ENCODE assay signal across 9 cellular contexts in the genomic region with DNA sequence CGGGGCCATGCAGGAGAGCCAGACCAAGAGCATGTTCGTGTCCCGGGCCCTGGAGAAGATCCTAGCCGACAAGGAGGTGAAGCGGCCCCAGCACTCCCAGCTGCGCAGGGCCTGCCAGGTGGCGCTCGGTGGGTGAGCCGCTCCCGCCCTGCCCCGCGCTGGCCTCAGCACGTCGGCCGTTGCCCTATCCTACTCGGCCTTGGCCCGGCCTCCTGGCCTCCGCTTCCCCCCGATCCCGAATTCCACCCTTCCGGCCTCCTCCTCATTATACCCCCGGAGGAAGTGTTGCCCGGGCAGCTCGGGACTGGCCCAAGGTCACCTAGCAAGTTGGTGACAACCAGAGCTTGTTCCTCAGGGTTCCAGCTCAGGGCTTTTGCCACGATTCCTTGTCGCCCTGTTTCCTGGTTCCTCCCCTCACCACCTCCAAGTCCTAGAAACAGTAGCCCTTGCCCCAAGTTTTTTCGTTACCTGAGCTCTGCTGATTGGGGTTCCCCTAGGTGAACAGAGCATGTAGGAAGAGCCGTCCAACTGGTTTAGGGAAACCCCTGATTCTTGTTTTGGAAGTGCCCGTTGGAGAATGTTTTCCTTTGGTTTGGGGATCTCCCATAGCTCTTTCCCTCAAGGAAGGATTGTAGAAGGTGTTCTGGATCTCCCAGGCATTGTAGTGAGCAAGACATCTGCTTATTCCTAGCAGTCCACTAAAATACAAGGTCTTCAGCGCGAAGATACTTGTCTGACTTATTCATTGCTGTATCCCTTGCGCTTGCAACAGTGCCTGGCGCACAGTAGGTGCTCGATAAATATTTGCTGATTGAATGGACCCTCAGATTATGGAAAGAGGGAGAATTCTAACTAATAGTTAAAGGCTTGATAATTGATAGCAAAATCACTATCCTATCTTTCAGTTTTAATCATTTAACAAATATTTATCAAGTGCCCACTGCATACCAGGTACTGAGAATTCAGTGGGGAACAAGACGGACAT. TPM values are rescaled to one million over a fixed set of nuclear protein-coding genes. Genes with fewer than 3 reads are reported as not detected.
A peak's percentile ranks its signal among the peaks of the same experiment; 100 is the strongest.
DNase-seq lines count a peak whose midpoint lies in the region; ATAC-seq, FAIRE-seq and TF ChIP-seq lines count a peak whose summit lies in the region.
"Had no signal": no experiment of that assay in that cellular context is flagged by ENCODE, and none has a peak within 500 bp of the region (broad histone marks: within the 10 kb centered on the region; RNA-seq: fewer than 3 reads in every experiment).

No MANE protein-coding gene starts in this region.

- no peaks in the 10 kb centered on the region for H3K9me3 ChIP-seq in trophoblast cell (ENCODE audit: insufficient read depth, low read depth, low read length)

- H3K18ac ChIP-seq in trophoblast cell (ENCODE audit: low read length) = peak overlapping the region; percentile 79

- DNase-seq in DMS79 treated with DMSO at 0.1 percent for 48 hours (lab: John Stamatoyannopoulos, UW) (peak; percentile 22), DMS79 (lab: John Stamatoyannopoulos, UW) (no peak), H54 (ENCODE audit: insufficient read length, low spot score) (peak; percentile 61), Right ventricle myocardium inferior (ENCODE audit: missing footprints) (no peak), trophoblast cell (peak; percentile 27 to 57), NCI-H1694 treated with DMSO at 0.1 percent for 48 hours (lab: John Stamatoyannopoulos, UW) (no peak)
- DNase-seq in activated CD8-positive, alpha-beta T cell treated with anti-CD3 and anti-CD28 coated beads, Interleukin-2, amount 10 ng/mL, durations not matched to agents 7 days and 5 days = peak; percentile 25

- H3K79me1 ChIP-seq in trophoblast cell (ENCODE audit: low read length) = peaks cover 12% of the 10 kb centered on the region

- POLR2A ChIA-PET in activated CD8-positive, alpha-beta T cell treated with anti-CD3 and anti-CD28 coated beads, Interleukin-2, amount 10 ng/mL, durations not matched to agents 7 days and 5 days (lab: Charles Lee) = interaction anchor here (0.6 to 1.5 kb wide), 6 partner anchors 22 to 290 kb away, joined by 3 to 8 read pairs (median 4); a partner anchor contains a TSS

- no peak for TF ChIP-seq POLR2A in H54 (IDR thresholded peaks at IDR 0.05; ENCODE audit: low read depth, low read length)

- H4K12ac ChIP-seq in trophoblast cell (ENCODE audit: low read depth, low read length) = peak overlapping the region; percentile 89

- H3K27me3 ChIP-seq in KMS-11 (ENCODE audit: insufficient read depth, low read depth) = no peaks in the 10 kb centered on the region
- no peaks in the 10 kb centered on the region for H3K27me3 ChIP-seq in trophoblast cell (ENCODE audit: insufficient read depth, low read length)

- H3K4me1 ChIP-seq in KMS-11 (ENCODE audit: low read depth, poor library complexity, severe bottlenecking) (peaks cover 52% of the 10 kb centered on the region), trophoblast cell (ENCODE audit: control insufficient read depth in 1 of 2, insufficient read depth in 2 of 2, low read length in 2 of 2) (peaks cover 3 to 4% of the 10 kb centered on the region in 2 experiments)

- H2BK12ac ChIP-seq in trophoblast cell (ENCODE audit: low read length) = peak overlapping the region; percentile 11

- H3K27ac ChIP-seq in KMS-11 = peak overlapping the region; percentile 85
- H3K27ac ChIP-seq in trophoblast cell (ENCODE audit: low read depth, low read length) = peak overlapping the region; percentile 88

- no peak for TF ChIP-seq CTCF in KMS-11 (conservative IDR thresholded peaks at IDR 0.05; ENCODE audit: low read depth, low read length)

- intact Hi-C loops in Right ventricle myocardium inferior (cut with DNase I) = no loop called here

- H2AFZ ChIP-seq in KMS-11 (ENCODE audit: low read depth) (peak overlapping the region; percentile 76), trophoblast cell (ENCODE audit: insufficient read depth, low read length, poor library complexity) (peak overlapping the region; percentile 58)

- CTCF ChIA-PET in activated CD8-positive, alpha-beta T cell treated with anti-CD3 and anti-CD28 coated beads, Interleukin-2, amount 10 ng/mL, durations not matched to agents 7 days and 5 days (lab: Charles Lee) = interaction anchor here (0.8 to 1.3 kb wide), 4 partner anchors 17 to 302 kb away, joined by 3 read pairs; no protein-coding TSS in a partner anchor

- WGBS in trophoblast cell (ENCODE audit: extremely low coverage, insufficient coverage, insufficient read length) = no CpG with 5 or more reads among the region's 35 CpGs

- H3K36me3 ChIP-seq in KMS-11 (ENCODE audit: insufficient read depth) = no peaks in the 10 kb centered on the region
- H3K36me3 ChIP-seq in trophoblast cell (ENCODE audit: control insufficient read depth in 1 of 2, insufficient read depth in 2 of 2, low read length in 2 of 2) = no peaks in the 10 kb centered on the region

- peak overlapping the region; percentile 95 for H3K14ac ChIP-seq in trophoblast cell (ENCODE audit: low read length)

- peak overlapping the region; percentile 73 for H2BK120ac ChIP-seq in trophoblast cell (ENCODE audit: insufficient read depth, low read length, poor library complexity)

- peak overlapping the region; percentile 94 for H3K4ac ChIP-seq in trophoblast cell (ENCODE audit: low read depth, low read length)

- peak overlapping the region; percentile 94 for H4K91ac ChIP-seq in trophoblast cell (ENCODE audit: low read depth, low read length)

- peak overlapping the region; percentile 89 for H2BK5ac ChIP-seq in trophoblast cell (ENCODE audit: low read depth, low read length, poor library complexity)

- H4K20me1 ChIP-seq in KMS-11 (ENCODE audit: insufficient read depth) = no peaks in the 10 kb centered on the region; the same call in 1 of the 2 replicates

- peak overlapping the region; percentile 78 for H3K4me3 Mint-ChIP-seq in activated CD8-positive, alpha-beta T cell treated with anti-CD3 and anti-CD28 coated beads, Interleukin-2, amount 10 ng/mL, durations not matched to agents 7 days and 5 days

- H3K79me2 ChIP-seq in KMS-11 (ENCODE audit: insufficient read depth, low read depth) (peaks cover 52% of the 10 kb centered on the region), trophoblast cell (ENCODE audit: control insufficient read depth, insufficient read depth, low read length, poor library complexity) (peaks cover 11% of the 10 kb centered on the region)

- no peak overlapping the region for H3K23ac ChIP-seq in trophoblast cell (ENCODE audit: low read length)

- no peak overlapping the region for H3K4me3 ChIP-seq in KMS-11 (IDR thresholded peaks at IDR 0.05; ENCODE audit: insufficient read depth, low read depth, low read length)
- H3K4me3 ChIP-seq in trophoblast cell (ENCODE audit: low read depth, low read length) = peak overlapping the region; percentile 91

- peak overlapping the region; percentile 89 for H2AK5ac ChIP-seq in trophoblast cell (ENCODE audit: low read length)

- no peaks in the 10 kb centered on the region for H3K9me3 Mint-ChIP-seq in activated CD8-positive, alpha-beta T cell treated with anti-CD3 and anti-CD28 coated beads, Interleukin-2, amount 10 ng/mL, durations not matched to agents 7 days and 5 days (ENCODE audit: insufficient read depth)

- FAIRE-seq in H54 (lab: Jason Lieb, UNC) = no peak
- FAIRE-seq: A204.1 had no signal

- H3K27ac Mint-ChIP-seq in activated CD8-positive, alpha-beta T cell treated with anti-CD3 and anti-CD28 coated beads, Interleukin-2, amount 10 ng/mL, durations not matched to agents 7 days and 5 days = peak overlapping the region; percentile 85

- peak overlapping the region; percentile 85 for H3K4me2 ChIP-seq in KMS-11
- H3K4me2 ChIP-seq in trophoblast cell (ENCODE audit: low read length) = peak overlapping the region; percentile 65

- H3K9ac ChIP-seq in KMS-11 (peak overlapping the region; percentile 91), trophoblast cell (ENCODE audit: low read length) (peak overlapping the region; percentile 95)

- H3K4me1 Mint-ChIP-seq in activated CD8-positive, alpha-beta T cell treated with anti-CD3 and anti-CD28 coated beads, Interleukin-2, amount 10 ng/mL, durations not matched to agents 7 days and 5 days (ENCODE audit: low read depth) = peaks cover 39% of the 10 kb centered on the region

- peak overlapping the region; percentile 95 for H4K8ac ChIP-seq in trophoblast cell (ENCODE audit: low read depth, low read length)

- H3K27me3 Mint-ChIP-seq in activated CD8-positive, alpha-beta T cell treated with anti-CD3 and anti-CD28 coated beads, Interleukin-2, amount 10 ng/mL, durations not matched to agents 7 days and 5 days (ENCODE audit: low read depth) = no peaks in the 10 kb centered on the region

- ATAC-seq in activated CD8-positive, alpha-beta T cell treated with anti-CD3 and anti-CD28 coated beads, Interleukin-2, amount 10 ng/mL, durations not matched to agents 7 days and 5 days = peak; percentile 65
- peak; percentile 56 for ATAC-seq in Right ventricle myocardium inferior

- H3K36me3 Mint-ChIP-seq in activated CD8-positive, alpha-beta T cell treated with anti-CD3 and anti-CD28 coated beads, Interleukin-2, amount 10 ng/mL, durations not matched to agents 7 days and 5 days (ENCODE audit: low read depth) = peaks cover 3% of the 10 kb centered on the region

RNA-seq across cellular contexts. Expression of a gene that starts 0.7 kb away (rescaled TPM):
- total RNA-seq in activated CD8-positive, alpha-beta T cell treated with anti-CD3 and anti-CD28 coated beads, Interleukin-2, amount 10 ng/mL, durations not matched to agents 7 days and 5 days = 10 to 100 TPM; 19.1 to 20.1 TPM
- 39.1 TPM for total RNA-seq in Right ventricle myocardium inferior
- 11.8 and 12.1 TPM in 2 replicates for polyA plus RNA-seq in trophoblast cell (2013)

Comparison
In these comparisons a context has a peak if more than half of its experiments do, and no peak if none do; other contexts are left out.
1. DNase-seq: peak in DMS79 treated with DMSO at 0.1 percent for 48 hours (single experiment), H54 (single experiment), activated CD8-positive, alpha-beta T cell treated with anti-CD3 and anti-CD28 coated beads, Interleukin-2, amount 10 ng/mL, durations not matched to agents 7 days and 5 days (single experiment) and trophoblast cell (2 of 2); none in DMS79 (single experiment), Right ventricle myocardium inferior (single experiment) and NCI-H1694 treated with DMSO at 0.1 percent for 48 hours (single experiment).